ENCODE assay signal across 2 cellular contexts in the genomic region with DNA sequence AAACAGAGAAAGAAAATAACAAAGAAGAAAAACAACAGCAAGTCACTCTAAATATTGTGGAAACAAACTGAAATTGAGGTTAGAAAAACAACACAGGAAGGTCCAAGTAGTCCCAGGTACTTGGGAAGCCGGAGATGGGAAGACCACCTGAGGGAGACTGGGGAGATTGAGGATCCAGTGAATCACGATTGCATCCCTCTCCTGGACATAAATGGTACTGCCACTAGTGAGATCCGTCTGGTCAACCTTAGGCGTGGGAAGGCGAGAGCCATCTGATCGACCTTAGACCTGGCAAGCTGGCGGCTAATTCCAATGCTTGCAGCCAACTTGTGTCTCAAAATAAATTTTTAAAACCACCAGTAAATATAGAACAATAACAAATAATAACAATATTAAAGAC.
TF ChIP-seq lines count a peak whose summit lies in the region.

No MANE protein-coding gene starts in this region.

TF ChIP-seq in WTC11, 78 proteins besides CTCF, POLR2A, EP300 and RAD21 (continued from another document):
- TF ChIP-seq, protein P1, sequence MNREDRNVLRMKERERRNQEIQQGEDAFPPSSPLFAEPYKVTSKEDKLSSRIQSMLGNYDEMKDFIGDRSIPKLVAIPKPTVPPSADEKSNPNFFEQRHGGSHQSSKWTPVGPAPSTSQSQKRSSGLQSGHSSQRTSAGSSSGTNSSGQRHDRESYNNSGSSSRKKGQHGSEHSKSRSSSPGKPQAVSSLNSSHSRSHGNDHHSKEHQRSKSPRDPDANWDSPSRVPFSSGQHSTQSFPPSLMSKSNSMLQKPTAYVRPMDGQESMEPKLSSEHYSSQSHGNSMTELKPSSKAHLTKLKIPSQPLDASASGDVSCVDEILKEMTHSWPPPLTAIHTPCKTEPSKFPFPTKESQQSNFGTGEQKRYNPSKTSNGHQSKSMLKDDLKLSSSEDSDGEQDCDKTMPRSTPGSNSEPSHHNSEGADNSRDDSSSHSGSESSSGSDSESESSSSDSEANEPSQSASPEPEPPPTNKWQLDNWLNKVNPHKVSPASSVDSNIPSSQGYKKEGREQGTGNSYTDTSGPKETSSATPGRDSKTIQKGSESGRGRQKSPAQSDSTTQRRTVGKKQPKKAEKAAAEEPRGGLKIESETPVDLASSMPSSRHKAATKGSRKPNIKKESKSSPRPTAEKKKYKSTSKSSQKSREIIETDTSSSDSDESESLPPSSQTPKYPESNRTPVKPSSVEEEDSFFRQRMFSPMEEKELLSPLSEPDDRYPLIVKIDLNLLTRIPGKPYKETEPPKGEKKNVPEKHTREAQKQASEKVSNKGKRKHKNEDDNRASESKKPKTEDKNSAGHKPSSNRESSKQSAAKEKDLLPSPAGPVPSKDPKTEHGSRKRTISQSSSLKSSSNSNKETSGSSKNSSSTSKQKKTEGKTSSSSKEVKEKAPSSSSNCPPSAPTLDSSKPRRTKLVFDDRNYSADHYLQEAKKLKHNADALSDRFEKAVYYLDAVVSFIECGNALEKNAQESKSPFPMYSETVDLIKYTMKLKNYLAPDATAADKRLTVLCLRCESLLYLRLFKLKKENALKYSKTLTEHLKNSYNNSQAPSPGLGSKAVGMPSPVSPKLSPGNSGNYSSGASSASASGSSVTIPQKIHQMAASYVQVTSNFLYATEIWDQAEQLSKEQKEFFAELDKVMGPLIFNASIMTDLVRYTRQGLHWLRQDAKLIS (CRISPR knock-in tag; IDR thresholded peaks at IDR 0.05; ENCODE audit: borderline replicate concordance), result no peak
- TF ChIP-seq NR3C1 (CRISPR knock-in tag; conservative IDR thresholded peaks at IDR 0.05; ENCODE audit: low read depth) (no peak), KAT7 (CRISPR knock-in tag; IDR thresholded peaks at IDR 0.05; ENCODE audit: borderline replicate concordance) (no peak), SOX15 (CRISPR knock-in tag; IDR thresholded peaks at IDR 0.05) (no peak), JAZF1 (CRISPR knock-in tag; IDR thresholded peaks at IDR 0.05) (no peak), PRRX2 (CRISPR knock-in tag; IDR thresholded peaks at IDR 0.05) (no peak), ETV6 (CRISPR knock-in tag; IDR thresholded peaks at IDR 0.05) (no peak)
- TF ChIP-seq, protein P2, sequence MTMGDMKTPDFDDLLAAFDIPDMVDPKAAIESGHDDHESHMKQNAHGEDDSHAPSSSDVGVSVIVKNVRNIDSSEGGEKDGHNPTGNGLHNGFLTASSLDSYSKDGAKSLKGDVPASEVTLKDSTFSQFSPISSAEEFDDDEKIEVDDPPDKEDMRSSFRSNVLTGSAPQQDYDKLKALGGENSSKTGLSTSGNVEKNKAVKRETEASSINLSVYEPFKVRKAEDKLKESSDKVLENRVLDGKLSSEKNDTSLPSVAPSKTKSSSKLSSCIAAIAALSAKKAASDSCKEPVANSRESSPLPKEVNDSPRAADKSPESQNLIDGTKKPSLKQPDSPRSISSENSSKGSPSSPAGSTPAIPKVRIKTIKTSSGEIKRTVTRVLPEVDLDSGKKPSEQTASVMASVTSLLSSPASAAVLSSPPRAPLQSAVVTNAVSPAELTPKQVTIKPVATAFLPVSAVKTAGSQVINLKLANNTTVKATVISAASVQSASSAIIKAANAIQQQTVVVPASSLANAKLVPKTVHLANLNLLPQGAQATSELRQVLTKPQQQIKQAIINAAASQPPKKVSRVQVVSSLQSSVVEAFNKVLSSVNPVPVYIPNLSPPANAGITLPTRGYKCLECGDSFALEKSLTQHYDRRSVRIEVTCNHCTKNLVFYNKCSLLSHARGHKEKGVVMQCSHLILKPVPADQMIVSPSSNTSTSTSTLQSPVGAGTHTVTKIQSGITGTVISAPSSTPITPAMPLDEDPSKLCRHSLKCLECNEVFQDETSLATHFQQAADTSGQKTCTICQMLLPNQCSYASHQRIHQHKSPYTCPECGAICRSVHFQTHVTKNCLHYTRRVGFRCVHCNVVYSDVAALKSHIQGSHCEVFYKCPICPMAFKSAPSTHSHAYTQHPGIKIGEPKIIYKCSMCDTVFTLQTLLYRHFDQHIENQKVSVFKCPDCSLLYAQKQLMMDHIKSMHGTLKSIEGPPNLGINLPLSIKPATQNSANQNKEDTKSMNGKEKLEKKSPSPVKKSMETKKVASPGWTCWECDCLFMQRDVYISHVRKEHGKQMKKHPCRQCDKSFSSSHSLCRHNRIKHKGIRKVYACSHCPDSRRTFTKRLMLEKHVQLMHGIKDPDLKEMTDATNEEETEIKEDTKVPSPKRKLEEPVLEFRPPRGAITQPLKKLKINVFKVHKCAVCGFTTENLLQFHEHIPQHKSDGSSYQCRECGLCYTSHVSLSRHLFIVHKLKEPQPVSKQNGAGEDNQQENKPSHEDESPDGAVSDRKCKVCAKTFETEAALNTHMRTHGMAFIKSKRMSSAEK (CRISPR knock-in tag; IDR thresholded peaks at IDR 0.05; ENCODE audit: borderline replicate concordance), result no peak
- TF ChIP-seq, protein P3, sequence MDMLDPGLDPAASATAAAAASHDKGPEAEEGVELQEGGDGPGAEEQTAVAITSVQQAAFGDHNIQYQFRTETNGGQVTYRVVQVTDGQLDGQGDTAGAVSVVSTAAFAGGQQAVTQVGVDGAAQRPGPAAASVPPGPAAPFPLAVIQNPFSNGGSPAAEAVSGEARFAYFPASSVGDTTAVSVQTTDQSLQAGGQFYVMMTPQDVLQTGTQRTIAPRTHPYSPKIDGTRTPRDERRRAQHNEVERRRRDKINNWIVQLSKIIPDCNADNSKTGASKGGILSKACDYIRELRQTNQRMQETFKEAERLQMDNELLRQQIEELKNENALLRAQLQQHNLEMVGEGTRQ (CRISPR knock-in tag; IDR thresholded peaks at IDR 0.05), result no peak

TF ChIP-seq in liver, 16 proteins besides CTCF, POLR2A, EP300 and RAD21 (continued from another document):
- TF ChIP-seq, protein P4, sequence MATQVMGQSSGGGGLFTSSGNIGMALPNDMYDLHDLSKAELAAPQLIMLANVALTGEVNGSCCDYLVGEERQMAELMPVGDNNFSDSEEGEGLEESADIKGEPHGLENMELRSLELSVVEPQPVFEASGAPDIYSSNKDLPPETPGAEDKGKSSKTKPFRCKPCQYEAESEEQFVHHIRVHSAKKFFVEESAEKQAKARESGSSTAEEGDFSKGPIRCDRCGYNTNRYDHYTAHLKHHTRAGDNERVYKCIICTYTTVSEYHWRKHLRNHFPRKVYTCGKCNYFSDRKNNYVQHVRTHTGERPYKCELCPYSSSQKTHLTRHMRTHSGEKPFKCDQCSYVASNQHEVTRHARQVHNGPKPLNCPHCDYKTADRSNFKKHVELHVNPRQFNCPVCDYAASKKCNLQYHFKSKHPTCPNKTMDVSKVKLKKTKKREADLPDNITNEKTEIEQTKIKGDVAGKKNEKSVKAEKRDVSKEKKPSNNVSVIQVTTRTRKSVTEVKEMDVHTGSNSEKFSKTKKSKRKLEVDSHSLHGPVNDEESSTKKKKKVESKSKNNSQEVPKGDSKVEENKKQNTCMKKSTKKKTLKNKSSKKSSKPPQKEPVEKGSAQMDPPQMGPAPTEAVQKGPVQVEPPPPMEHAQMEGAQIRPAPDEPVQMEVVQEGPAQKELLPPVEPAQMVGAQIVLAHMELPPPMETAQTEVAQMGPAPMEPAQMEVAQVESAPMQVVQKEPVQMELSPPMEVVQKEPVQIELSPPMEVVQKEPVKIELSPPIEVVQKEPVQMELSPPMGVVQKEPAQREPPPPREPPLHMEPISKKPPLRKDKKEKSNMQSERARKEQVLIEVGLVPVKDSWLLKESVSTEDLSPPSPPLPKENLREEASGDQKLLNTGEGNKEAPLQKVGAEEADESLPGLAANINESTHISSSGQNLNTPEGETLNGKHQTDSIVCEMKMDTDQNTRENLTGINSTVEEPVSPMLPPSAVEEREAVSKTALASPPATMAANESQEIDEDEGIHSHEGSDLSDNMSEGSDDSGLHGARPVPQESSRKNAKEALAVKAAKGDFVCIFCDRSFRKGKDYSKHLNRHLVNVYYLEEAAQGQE (IDR thresholded peaks at IDR 0.05), result no peak
- TF ChIP-seq EGR1 (IDR thresholded peaks at IDR 0.05; ENCODE audit: low read depth in 2 of 2) (no peak), TAF1 (conservative IDR thresholded peaks at IDR 0.05) (no peak)
- TF ChIP-seq, protein P5, sequence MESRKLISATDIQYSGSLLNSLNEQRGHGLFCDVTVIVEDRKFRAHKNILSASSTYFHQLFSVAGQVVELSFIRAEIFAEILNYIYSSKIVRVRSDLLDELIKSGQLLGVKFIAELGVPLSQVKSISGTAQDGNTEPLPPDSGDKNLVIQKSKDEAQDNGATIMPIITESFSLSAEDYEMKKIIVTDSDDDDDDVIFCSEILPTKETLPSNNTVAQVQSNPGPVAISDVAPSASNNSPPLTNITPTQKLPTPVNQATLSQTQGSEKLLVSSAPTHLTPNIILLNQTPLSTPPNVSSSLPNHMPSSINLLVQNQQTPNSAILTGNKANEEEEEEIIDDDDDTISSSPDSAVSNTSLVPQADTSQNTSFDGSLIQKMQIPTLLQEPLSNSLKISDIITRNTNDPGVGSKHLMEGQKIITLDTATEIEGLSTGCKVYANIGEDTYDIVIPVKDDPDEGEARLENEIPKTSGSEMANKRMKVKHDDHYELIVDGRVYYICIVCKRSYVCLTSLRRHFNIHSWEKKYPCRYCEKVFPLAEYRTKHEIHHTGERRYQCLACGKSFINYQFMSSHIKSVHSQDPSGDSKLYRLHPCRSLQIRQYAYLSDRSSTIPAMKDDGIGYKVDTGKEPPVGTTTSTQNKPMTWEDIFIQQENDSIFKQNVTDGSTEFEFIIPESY (IDR thresholded peaks at IDR 0.05), result no peak
TF ChIP-seq in liver: peak in this region for 0.
